Comparison of ENCODE assay signal across 8 cellular contexts in genomic region chr22:29359469-29359868, GRCh38. TPM values are rescaled to one million over a fixed set of nuclear protein-coding genes. Genes with fewer than 3 reads are reported as not detected.
DNase-seq lines count a peak whose midpoint lies in the region; ATAC-seq, FAIRE-seq and TF ChIP-seq lines count a peak whose summit lies in the region.

No MANE protein-coding gene starts in this region.

- in situ Hi-C loops in astrocyte of the cerebellum (cut with HindIII; ENCODE audit: low sequenced_read_pairs) = no loop called here

- H3K36me3 ChIP-seq in tibial nerve = peaks cover 0 to 61% (median 35%) of the 10 kb centered on the region in 3 donors
- peaks cover 43% of the 10 kb centered on the region for H3K36me3 ChIP-seq in effector memory CD4-positive, alpha-beta T cell (ENCODE audit: control insufficient read depth, insufficient read depth, low read length)

- H3K27me3 ChIP-seq in tibial nerve = no peaks in the 10 kb centered on the region
- no peaks in the 10 kb centered on the region for H3K27me3 ChIP-seq in effector memory CD4-positive, alpha-beta T cell (replicated peaks; ENCODE audit: control insufficient read depth, insufficient read depth, low read length, poor library complexity, severe bottlenecking)

- TF ChIP-seq EP300 in A549 (IDR thresholded peaks at IDR 0.05) (no peak), tibial nerve (IDR thresholded peaks at IDR 0.05) (no peak)

- TF ChIP-seq POLR2A in A549 (IDR thresholded peaks at IDR 0.05; ENCODE audit: low read length) (no peak), tibial nerve (IDR thresholded peaks at IDR 0.05) (no peak)

- H3K27ac ChIP-seq in A549 (no peak overlapping the region), tibial nerve (no peak overlapping the region)
- H3K27ac ChIP-seq in effector memory CD4-positive, alpha-beta T cell (ENCODE audit: insufficient read depth, low read length, poor library complexity, severe bottlenecking) = no peak overlapping the region

- TF ChIP-seq CTCF in A549 (IDR thresholded peaks at IDR 0.05) = peak; percentile 56
- TF ChIP-seq CTCF in astrocyte of the cerebellum (IDR thresholded peaks at IDR 0.05; ENCODE audit: low read depth, low read length, missing control alignments) = peak; percentile 82
- peak in 4 of 5 experiments; percentile 45 to 71 (median 59) for TF ChIP-seq CTCF in tibial nerve (IDR thresholded peaks at IDR 0.05)

- peak; percentile 86 to 97 for ATAC-seq in A549
- no peak for ATAC-seq in GM19351 (IDR thresholded peaks at IDR 0.05; ENCODE audit: unreplicated experiment)

- CTCF ChIA-PET in A549 (lab: Yijun Ruan, JAX) = interaction anchor here (0.6 to 3.1 kb wide), 28 partner anchors 9 to 170 kb away, joined by 3 to 40 read pairs (median 4); partner anchors contain the start of genes EMID1, GAS2L1 and RASL10A

- H3K4me1 ChIP-seq in A549 (no peaks in the 10 kb centered on the region), tibial nerve (peaks cover 0 to 6% (median under 1%) of the 10 kb centered on the region in 4 donors)
- H3K4me1 ChIP-seq in effector memory CD4-positive, alpha-beta T cell (ENCODE audit: control insufficient read depth, insufficient read depth, low read length, poor library complexity, severe bottlenecking) = no peaks in the 10 kb centered on the region

- H3K9me3 ChIP-seq in A549 = no peaks in the 10 kb centered on the region
- H3K9me3 ChIP-seq in tibial nerve = no peaks in the 10 kb centered on the region
- H3K9me3 ChIP-seq in effector memory CD4-positive, alpha-beta T cell (ENCODE audit: control insufficient read depth, low read length) = no peaks in the 10 kb centered on the region

- POLR2A ChIA-PET in A549 (lab: Yijun Ruan, JAX) = no interaction called here

- FAIRE-seq in A549 (lab: Jason Lieb, UNC) = no peak

- WGBS in A549 (ENCODE audit: missing lambda C conversion rate) = 60% methylated on average over 4 of the region's 9 CpGs
- 23 to 38% methylated on average over 5 to 9 of the region's 9 CpGs for WGBS in tibial nerve, 2 donors

- no peak overlapping the region for H3K4me2 ChIP-seq in A549

- H3K4me3 ChIP-seq in A549 (no peak overlapping the region), astrocyte of the cerebellum (ENCODE audit: low read depth, low read length) (no peak overlapping the region), tibial nerve (no peak overlapping the region)
- no peak overlapping the region for H3K4me3 ChIP-seq in effector memory CD4-positive, alpha-beta T cell (ENCODE audit: insufficient read depth, low read depth, low read length, poor library complexity, severe bottlenecking)

- TF ChIP-seq RAD21 in A549 (conservative IDR thresholded peaks at IDR 0.05 in 1 of 2, IDR thresholded peaks at IDR 0.05 in 1 of 2) = peak; percentile 63 to 65

- DNase-seq in A549 (ENCODE audit: low read depth in 1 of 2, low spot score in 1 of 2) = peak; percentile 28 to 50
- peak; percentile 72 for DNase-seq in HT-29 (ENCODE audit: low spot score)
- DNase-seq in astrocyte of the cerebellum (ENCODE audit: low read depth) = peak; percentile 45
- peak; percentile 11 for DNase-seq in iPS DF 4.7 (ENCODE audit: extremely low read depth, low spot score)
- peak in 1 of 2 donors; percentile 33 for DNase-seq in tibial nerve (ENCODE audit: low spot score in 2 of 2)
- DNase-seq in KG1 (lab: John Stamatoyannopoulos, UW) = no peak
- DNase-seq in effector memory CD4-positive, alpha-beta T cell = no peak

TF ChIP-seq in A549, 52 proteins besides CTCF, POLR2A, EP300 and RAD21:
- TF ChIP-seq MAFK (IDR thresholded peaks at IDR 0.05; ENCODE audit: partially characterized antibody) = no peak
- TF ChIP-seq SMC3 (IDR thresholded peaks at IDR 0.05) = peak; percentile 40; the same call in 2 of the 3 replicates
- no peak for TF ChIP-seq JUN (IDR thresholded peaks at IDR 0.05)
- no peak for TF ChIP-seq FOXS1 (CRISPR knock-in tag; IDR thresholded peaks at IDR 0.05)

RNA-seq across cellular contexts. Expression of gene AP1B1, which starts 28.9 kb away (rescaled TPM):
- polyA plus RNA-seq in A549 (2011; rRNA removed) = 25.4 and 27.0 TPM in 2 replicates
- 28.5 and 35.1 TPM in 2 replicates for polyA plus RNA-seq in A549 (2012; cell fraction: cytosol; rRNA removed)
- polyA plus RNA-seq in A549 (2012; cell fraction: nucleus; rRNA removed) = 60.1 and 82.4 TPM in 2 replicates
- polyA plus RNA-seq in A549 (2017; fragmentation: RNase III; extraction: RNeasy Plus Mini Kit Qiagen cat#74134 plus additional on column Dnase treatment) = 22.0 to 22.9 TPM (median 22.5 TPM) in 3 replicates
- polyA minus RNA-seq in A549 (2011; rRNA and poly(A)+ RNA removed) = 60.2 and 84.9 TPM in 2 replicates
- total RNA-seq in HT-29 (2014; rRNA removed; shearing (Covaris generic)) = 166 and 176 TPM in 2 replicates
- 10 to 100 TPM; 51.3 to 93.3 (median 60.1) TPM for total RNA-seq in tibial nerve

RNA-seq across cellular contexts. Expression of gene RASL10A, which starts 44.0 kb away (rescaled TPM):
- polyA plus RNA-seq in A549 (2011; rRNA removed) (0.08 and 0.28 TPM in 2 replicates), A549 (2017; fragmentation: RNase III; extraction: RNeasy Plus Mini Kit Qiagen cat#74134 plus additional on column Dnase treatment) (0.22 to 0.36 TPM (median 0.25 TPM) in 3 replicates)
- polyA plus RNA-seq in A549 (2012; cell fraction: cytosol; rRNA removed) = 0.38 and 0.41 TPM in 2 replicates
- polyA plus RNA-seq in A549 (2012; cell fraction: nucleus; rRNA removed) = 2.3 and 3.1 TPM in 2 replicates
- not detected in 2 replicates for polyA minus RNA-seq in A549 (2011; rRNA and poly(A)+ RNA removed)
- total RNA-seq in HT-29 (2014; rRNA removed; shearing (Covaris generic)) = 0.99 and 2.1 TPM in 2 replicates
- 1 to 10 TPM in 3 of 4 donors, not detected in 1; 2.2 to 6.6 (median 3.3) TPM for total RNA-seq in tibial nerve

RNA-seq across cellular contexts. Expression of gene GAS2L1, which starts 53.0 kb away (rescaled TPM):
- polyA plus RNA-seq in A549 (2011; rRNA removed) = 6.5 and 7.6 TPM in 2 replicates
- 31.1 and 43.7 TPM in 2 replicates for polyA plus RNA-seq in A549 (2012; cell fraction: cytosol; rRNA removed)
- 43.5 and 68.2 TPM in 2 replicates for polyA plus RNA-seq in A549 (2012; cell fraction: nucleus; rRNA removed)
- polyA plus RNA-seq in A549 (2017; fragmentation: RNase III; extraction: RNeasy Plus Mini Kit Qiagen cat#74134 plus additional on column Dnase treatment) = 14.8 to 17.2 TPM (median 16.5 TPM) in 3 replicates
- 6.1 and 7.3 TPM in 2 replicates for polyA minus RNA-seq in A549 (2011; rRNA and poly(A)+ RNA removed)
- total RNA-seq in HT-29 (2014; rRNA removed; shearing (Covaris generic)) = 23.7 and 25.2 TPM in 2 replicates
- total RNA-seq in tibial nerve = 10 to 100 TPM; 30.3 to 43.5 (median 35.1) TPM

Comparison
In these comparisons a context has a peak if more than half of its experiments do, and no peak if none do; other contexts are left out.
1. DNase-seq: peak in A549 (2 of 2), HT-29 (single experiment), astrocyte of the cerebellum (single experiment) and iPS DF 4.7 (single experiment); none in KG1 (single experiment) and effector memory CD4-positive, alpha-beta T cell (0 of 3).
2. Peak in every context shown above with its lines, with median percentiles within 50 percentile points of each other: CTCF ChIP-seq.